Comparison of ENCODE assay signal across 13 cellular contexts in genomic region chr20:25293910-25294458, GRCh38. TPM values are rescaled to one million over a fixed set of nuclear protein-coding genes. Genes with fewer than 3 reads are reported as not detected.
DNase-seq lines count a peak whose midpoint lies in the region; ATAC-seq and TF ChIP-seq lines count a peak whose summit lies in the region.
"Had no signal": no experiment of that assay in that cellular context is flagged by ENCODE, and none has a peak within 500 bp of the region (broad histone marks: within the 10 kb centered on the region; RNA-seq: fewer than 3 reads in every experiment).

No MANE protein-coding gene starts in this region.

- no peaks in the 10 kb centered on the region for H3K27me3 ChIP-seq in MM.1S (replicated peaks; ENCODE audit: insufficient read depth, low read length)
- no peaks in the 10 kb centered on the region for H3K27me3 ChIP-seq in sigmoid colon

- H2AFZ ChIP-seq in MM.1S (ENCODE audit: low read length): 0 out of 2 replicates have a peak overlapping the region, but pooled peaks have one; percentile 15
- H2AFZ ChIP-seq: GM23248 had no signal

- TF ChIP-seq EP300 in sigmoid colon (IDR thresholded peaks at IDR 0.05): no peak

- no peak for DNase-seq in MM.1S
- no peak for DNase-seq in endothelial cell (ENCODE audit: low spot score)
- DNase-seq in sigmoid colon: no peak
- no peak for DNase-seq in NCI-H1930 (lab: John Stamatoyannopoulos, UW)
- DNase-seq in RKO (ENCODE audit: low spot score): no peak
- DNase-seq: activated gamma-delta T cell, aorta, NCI-H774 had no signal

- H3K4me3 Mint-ChIP-seq in endothelial cell (ENCODE audit: unreplicated experiment): peak overlapping the region; percentile 85

- H4K20me1 ChIP-seq in MM.1S (ENCODE audit: insufficient read depth, low read length): no peaks in the 10 kb centered on the region

- 88 to 92% methylated on average over 13 of the region's 13 CpGs for WGBS in sigmoid colon, 2 donors

- no peaks in the 10 kb centered on the region for H3K9me3 Mint-ChIP-seq in endothelial cell (ENCODE audit: unreplicated experiment)

- peaks cover 69% of the 10 kb centered on the region for H3K4me1 ChIP-seq in MM.1S (ENCODE audit: low read length)
- H3K4me1 ChIP-seq in sigmoid colon: peaks cover 0 to 36% (median 34%) of the 10 kb centered on the region in 4 donors

- peaks cover 22% of the 10 kb centered on the region for H3K36me3 Mint-ChIP-seq in endothelial cell (ENCODE audit: low read depth, unreplicated experiment)

- intact Hi-C loops in sigmoid colon (cut with DNase I): loop anchor here (2.0 kb wide), 1 partner anchor 105 kb away; no protein-coding TSS in a partner anchor

- peak overlapping the region; percentile 95 for H3K4me2 ChIP-seq in MM.1S (ENCODE audit: low read depth, low read length)

- H3F3A ChIP-seq in MM.1S (ENCODE audit: insufficient read depth, low read length): peaks cover 57% of the 10 kb centered on the region

- TF ChIP-seq CTCF in 22Rv1 (IDR thresholded peaks at IDR 0.05) (no peak), MM.1S (IDR thresholded peaks at IDR 0.05; ENCODE audit: low read length) (no peak), endothelial cell (IDR thresholded peaks at IDR 0.05; ENCODE audit: unreplicated experiment) (no peak), sigmoid colon (IDR thresholded peaks at IDR 0.05) (no peak)

- peak overlapping the region; percentile 95 for H3K9ac ChIP-seq in MM.1S (ENCODE audit: low read length)
- H3K9ac ChIP-seq: GM23248 had no signal

- H3K4me1 Mint-ChIP-seq in endothelial cell (ENCODE audit: unreplicated experiment): no peaks in the 10 kb centered on the region

- no peaks in the 10 kb centered on the region for H3K9me2 ChIP-seq in MM.1S (replicated peaks; ENCODE audit: insufficient read depth, low read length)

- H3K27ac ChIP-seq in 22Rv1 (peak overlapping the region; percentile 27; the same call in 1 of the 2 replicates), MM.1S (ENCODE audit: low read length) (peak overlapping the region; percentile 100), sigmoid colon (peak overlapping the region; percentile 65 to 73 (median 68))
- H3K27ac ChIP-seq: GM23248 had no signal

- no peaks in the 10 kb centered on the region for H3K9me3 ChIP-seq in MM.1S (replicated peaks; ENCODE audit: insufficient read depth, low read length)
- no peaks in the 10 kb centered on the region for H3K9me3 ChIP-seq in sigmoid colon
- H3K9me3 ChIP-seq: mucosa of descending colon had no signal

- TF ChIP-seq POLR2A in sigmoid colon (IDR thresholded peaks at IDR 0.05): no peak

- H3K4me3 ChIP-seq in MM.1S (ENCODE audit: low read length) (0 out of 2 replicates have a peak overlapping the region, but pooled peaks have one; percentile 14), sigmoid colon (no peak overlapping the region)
- H3K4me3 ChIP-seq: GM23248, mucosa of descending colon had no signal

- H3K27me3 Mint-ChIP-seq in endothelial cell (ENCODE audit: unreplicated experiment): peaks cover 6% of the 10 kb centered on the region

- H3K79me2 ChIP-seq in MM.1S (ENCODE audit: low read length): peaks cover 13% of the 10 kb centered on the region

- H3K36me3 ChIP-seq in MM.1S (replicated peaks; ENCODE audit: insufficient read depth, low read length): no peaks in the 10 kb centered on the region
- peaks cover 29 to 86% (median 62%) of the 10 kb centered on the region in 4 donors for H3K36me3 ChIP-seq in sigmoid colon

- H3K27ac Mint-ChIP-seq in endothelial cell (ENCODE audit: unreplicated experiment): no peak overlapping the region

- ATAC-seq in HG02870 (IDR thresholded peaks at IDR 0.05; ENCODE audit: unreplicated experiment) (no peak), GM21576 (IDR thresholded peaks at IDR 0.05; ENCODE audit: unreplicated experiment) (no peak)

RNA-seq across cellular contexts. Expression of gene PYGB, which starts 46.1 kb away (rescaled TPM):
- total RNA-seq in endothelial cell (ENCODE audit: unreplicated experiment) (57.9 TPM), sigmoid colon (100 to 1,000 TPM; 147 to 317 (median 226) TPM)
- 100 to 1,000 TPM in 2 of 3 donors, 10 to 100 TPM in 1; 45.6 to 198 (median 163) TPM for polyA plus RNA-seq in sigmoid colon

Comparison
In these comparisons a context has a peak if more than half of its experiments do, and no peak if none do; other contexts are left out.
1. H3K27ac ChIP-seq: peak in every context shown above with its lines; median percentile 100 in MM.1S; 68 in sigmoid colon; 27 in 22Rv1.